In genomic region chr3:191952609-191953008, GRCh38 we compare ENCODE assay signal across 33 cellular contexts.
"Had no signal": no experiment of that assay in that cellular context is flagged by ENCODE, and none has a peak within 500 bp of the region (broad histone marks: within the 10 kb centered on the region; RNA-seq: fewer than 3 reads in every experiment).

No MANE protein-coding gene starts in this region.

- H3K36me3 ChIP-seq: adrenal gland, breast epithelium, cardiac muscle cell, esophagus muscularis mucosa, gastrocnemius medialis had no signal

- H3K4me1 Mint-ChIP-seq: activated CD4-positive, alpha-beta T cell treated with anti-CD3 and anti-CD28 coated beads for 36 hours; activated CD4-positive, alpha-beta T cell treated with anti-CD3 and anti-CD28 coated beads, Interleukin-2, amount 10 ng/mL, durations not matched to agents 24 days and 14 days; activated CD8-positive, alpha-beta memory T cell treated with anti-CD3 and anti-CD28 coated beads, Interleukin-2, amount 10 ng/mL, durations not matched to agents 7 days and 5 days; activated naive CD4-positive, alpha-beta T cell treated with anti-CD3 and anti-CD28 coated beads, Interleukin-2, amount 50 U/mL, for 24 hours; activated naive CD8-positive, alpha-beta T cell treated with anti-CD3 and anti-CD28 coated beads for 36 hours; activated naive CD8-positive, alpha-beta T cell treated with anti-CD3 and anti-CD28 coated beads, Interleukin-2, amount 50 U/mL, for 24 hours; brain had no signal

- H3K36me3 Mint-ChIP-seq: activated CD4-positive, alpha-beta memory T cell treated with anti-CD3 and anti-CD28 coated beads for 36 hours; activated CD8-positive, alpha-beta memory T cell treated with anti-CD3 and anti-CD28 coated beads, Interleukin-2, amount 10 ng/mL, durations not matched to agents 7 days and 5 days; activated naive CD4-positive, alpha-beta T cell treated with anti-CD3 and anti-CD28 coated beads, Interleukin-2, amount 50 U/mL, for 24 hours; activated naive CD8-positive, alpha-beta T cell treated with anti-CD3 and anti-CD28 coated beads for 36 hours; brain had no signal

- H3K4me1 ChIP-seq: adrenal gland, breast epithelium, esophagus muscularis mucosa, foreskin keratinocyte, gastrocnemius medialis had no signal

- H3K4me3 Mint-ChIP-seq: activated CD4-positive, alpha-beta memory T cell treated with anti-CD3 and anti-CD28 coated beads for 36 hours; activated CD4-positive, alpha-beta T cell treated with anti-CD3 and anti-CD28 coated beads for 36 hours; activated CD4-positive, alpha-beta T cell treated with anti-CD3 and anti-CD28 coated beads, Interleukin-2, amount 10 ng/mL, durations not matched to agents 24 days and 14 days; activated CD8-positive, alpha-beta memory T cell treated with anti-CD3 and anti-CD28 coated beads, Interleukin-2, amount 10 ng/mL, durations not matched to agents 7 days and 5 days; activated CD8-positive, alpha-beta T cell treated with anti-CD3 and anti-CD28 coated beads, Interleukin-2, amount 10 ng/mL, durations not matched to agents 7 days and 5 days; activated naive CD4-positive, alpha-beta T cell treated with anti-CD3 and anti-CD28 coated beads for 36 hours; activated naive CD4-positive, alpha-beta T cell treated with anti-CD3 and anti-CD28 coated beads, Interleukin-2, amount 50 U/mL, for 24 hours; activated naive CD8-positive, alpha-beta T cell treated with anti-CD3 and anti-CD28 coated beads for 36 hours; activated naive CD8-positive, alpha-beta T cell treated with anti-CD3 and anti-CD28 coated beads, Interleukin-2, amount 50 U/mL, for 24 hours; activated T-helper 1 cell treated with anti-CD3 and anti-CD28 coated beads, Interleukin-12 subunit alpha, Interleukin-12 subunit beta, Interleukin-2, Interleukin-4 antibody, amounts not matched to agents 30 ng/mL and 10 ng/mL and 1 ng/mL, durations not matched to agents 14 hours and 24 hours and 36 hours; brain; effector memory CD8-positive, alpha-beta T cell had no signal

- H3K27ac ChIP-seq: adrenal gland, breast epithelium, cardiac muscle cell, coronary artery, esophagus muscularis mucosa, foreskin keratinocyte, gastrocnemius medialis had no signal

- H3K4me3 ChIP-seq: adrenal gland, breast epithelium, cardiac muscle cell, coronary artery, esophagus muscularis mucosa, gastrocnemius medialis had no signal

- H3K27me3 Mint-ChIP-seq: activated CD4-positive, alpha-beta memory T cell treated with anti-CD3 and anti-CD28 coated beads for 36 hours; activated CD4-positive, alpha-beta T cell treated with anti-CD3 and anti-CD28 coated beads for 36 hours; activated CD4-positive, alpha-beta T cell treated with anti-CD3 and anti-CD28 coated beads, Interleukin-2, amount 10 ng/mL, durations not matched to agents 24 days and 14 days; activated CD8-positive, alpha-beta memory T cell treated with anti-CD3 and anti-CD28 coated beads, Interleukin-2, amount 10 ng/mL, durations not matched to agents 7 days and 5 days; activated naive CD4-positive, alpha-beta T cell treated with anti-CD3 and anti-CD28 coated beads, Interleukin-2, amount 50 U/mL, for 24 hours; activated naive CD8-positive, alpha-beta T cell treated with anti-CD3 and anti-CD28 coated beads for 36 hours; activated naive CD8-positive, alpha-beta T cell treated with anti-CD3 and anti-CD28 coated beads, Interleukin-2, amount 50 U/mL, for 24 hours; brain; effector memory CD8-positive, alpha-beta T cell had no signal

- ATAC-seq: activated CD4-positive, alpha-beta T cell treated with anti-CD3 and anti-CD28 coated beads for 36 hours; activated CD8-positive, alpha-beta memory T cell treated with anti-CD3 and anti-CD28 coated beads, Interleukin-2, amount 10 ng/mL, durations not matched to agents 7 days and 5 days; activated CD8-positive, alpha-beta T cell treated with anti-CD3 and anti-CD28 coated beads, Interleukin-2, amount 10 ng/mL, durations not matched to agents 7 days and 5 days; activated naive CD8-positive, alpha-beta T cell treated with anti-CD3 and anti-CD28 coated beads, Interleukin-2, amount 50 U/mL, for 24 hours; effector memory CD8-positive, alpha-beta T cell; foreskin keratinocyte; gastrocnemius medialis had no signal

- H3K27me3 ChIP-seq: adrenal gland, breast epithelium, cardiac muscle cell, esophagus muscularis mucosa, foreskin keratinocyte, gastrocnemius medialis had no signal

- H3K27ac Mint-ChIP-seq: activated CD4-positive, alpha-beta memory T cell treated with anti-CD3 and anti-CD28 coated beads for 36 hours; activated CD4-positive, alpha-beta T cell treated with anti-CD3 and anti-CD28 coated beads for 36 hours; activated CD4-positive, alpha-beta T cell treated with anti-CD3 and anti-CD28 coated beads, Interleukin-2, amount 10 ng/mL, durations not matched to agents 24 days and 14 days; activated CD8-positive, alpha-beta memory T cell treated with anti-CD3 and anti-CD28 coated beads, Interleukin-2, amount 10 ng/mL, durations not matched to agents 7 days and 5 days; activated CD8-positive, alpha-beta T cell treated with anti-CD3 and anti-CD28 coated beads, Interleukin-2, amount 10 ng/mL, durations not matched to agents 7 days and 5 days; activated naive CD4-positive, alpha-beta T cell treated with anti-CD3 and anti-CD28 coated beads for 36 hours; activated naive CD4-positive, alpha-beta T cell treated with anti-CD3 and anti-CD28 coated beads, Interleukin-2, amount 50 U/mL, for 24 hours; activated naive CD8-positive, alpha-beta T cell treated with anti-CD3 and anti-CD28 coated beads for 36 hours; activated naive CD8-positive, alpha-beta T cell treated with anti-CD3 and anti-CD28 coated beads, Interleukin-2, amount 50 U/mL, for 24 hours; activated T-helper 1 cell treated with anti-CD3 and anti-CD28 coated beads, Interleukin-12 subunit alpha, Interleukin-12 subunit beta, Interleukin-2, Interleukin-4 antibody, amounts not matched to agents 30 ng/mL and 10 ng/mL and 1 ng/mL, durations not matched to agents 14 hours and 24 hours and 36 hours; activated T-helper 2 cell treated with anti-CD3 and anti-CD28 coated beads, Interferon-gamma antibody, Interleukin-2, Interleukin-4, amounts not matched to agents 10 μg/mL and 5 μg/mL and 100 μg/mL, durations not matched to agents 14 hours and 24 hours and 36 hours; brain; effector memory CD8-positive, alpha-beta T cell had no signal

- DNase-seq: activated CD4-positive, alpha-beta memory T cell treated with anti-CD3 and anti-CD28 coated beads for 36 hours; activated CD4-positive, alpha-beta T cell treated with anti-CD3 and anti-CD28 coated beads for 36 hours; activated CD4-positive, alpha-beta T cell treated with anti-CD3 and anti-CD28 coated beads, Interleukin-2, amount 10 ng/mL, durations not matched to agents 24 days and 14 days; activated CD4-positive, CD25-positive, alpha-beta regulatory T cell; activated CD4-positive, CD25-positive, alpha-beta regulatory T cell treated with anti-CD3 and anti-CD28 coated beads, Interleukin-2, amount 50 U/mL, for 72 hours; activated CD8-positive, alpha-beta memory T cell treated with anti-CD3 and anti-CD28 coated beads, Interleukin-2, amount 10 ng/mL, durations not matched to agents 7 days and 5 days; activated CD8-positive, alpha-beta memory T cell treated with anti-CD3 and anti-CD28 coated beads, Interleukin-2, amount 50 U/mL, for 4 hours; activated CD8-positive, alpha-beta T cell treated with anti-CD3 and anti-CD28 coated beads, Interleukin-2, amount 10 ng/mL, durations not matched to agents 7 days and 5 days; activated effector memory CD4-positive, alpha-beta T cell treated with anti-CD3 and anti-CD28 coated beads, Interleukin-2, amount 50 U/mL, for 16 hours; activated naive CD4-positive, alpha-beta T cell treated with anti-CD3 and anti-CD28 coated beads for 36 hours; activated naive CD8-positive, alpha-beta T cell treated with anti-CD3 and anti-CD28 coated beads for 36 hours; activated naive CD8-positive, alpha-beta T cell treated with anti-CD3 and anti-CD28 coated beads, Interleukin-2, amount 50 U/mL, for 24 hours; activated T-cell treated with anti-CD3 and anti-CD28 coated beads, Interleukin-2, amount 50 U/mL, for 1 hour; activated T-cell treated with anti-CD3 and anti-CD28 coated beads, Interleukin-2, amount 50 U/mL, for 48 hours; adrenal gland; amygdala; aorta; central memory CD4-positive, alpha-beta T cell; dermis blood vessel endothelial cell; effector CD4-positive, alpha-beta T cell; effector memory CD8-positive, alpha-beta T cell; erythroblast; foreskin keratinocyte; gastrocnemius medialis; T-helper 2 cell had no signal

- H3K9me3 ChIP-seq: adrenal gland, breast epithelium, esophagus muscularis mucosa, gastrocnemius medialis had no signal

- H3K9me3 Mint-ChIP-seq: activated CD4-positive, alpha-beta T cell treated with anti-CD3 and anti-CD28 coated beads, Interleukin-2, amount 10 ng/mL, durations not matched to agents 24 days and 14 days; activated naive CD8-positive, alpha-beta T cell treated with anti-CD3 and anti-CD28 coated beads, Interleukin-2, amount 50 U/mL, for 24 hours; activated T-helper 1 cell treated with anti-CD3 and anti-CD28 coated beads, Interleukin-12 subunit alpha, Interleukin-12 subunit beta, Interleukin-2, Interleukin-4 antibody, amounts not matched to agents 30 ng/mL and 10 ng/mL and 1 ng/mL, durations not matched to agents 14 hours and 24 hours and 36 hours; activated T-helper 2 cell treated with anti-CD3 and anti-CD28 coated beads, Interferon-gamma antibody, Interleukin-2, Interleukin-4, amounts not matched to agents 10 μg/mL and 5 μg/mL and 100 μg/mL, durations not matched to agents 14 hours and 24 hours and 36 hours; brain had no signal
